16 cellular contexts compared by ENCODE assay signal in the genomic region with DNA sequence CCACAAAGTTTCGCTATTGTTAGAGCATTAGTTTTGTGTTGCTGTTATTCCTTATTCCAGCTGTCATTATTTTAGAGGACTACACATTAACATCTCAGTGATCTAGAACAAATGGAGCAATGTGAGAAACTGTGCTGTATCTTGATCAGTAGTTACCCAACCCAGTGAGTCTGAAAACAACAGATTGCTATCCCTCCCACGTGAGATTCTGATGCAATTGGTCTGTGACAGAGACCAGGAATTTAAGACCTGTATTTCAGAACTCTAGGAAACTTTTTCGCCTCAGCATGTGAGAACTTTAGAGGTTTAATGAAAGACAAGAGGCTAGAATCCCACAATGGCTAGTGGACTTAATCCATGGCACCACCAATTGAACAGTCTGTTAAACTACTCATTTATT. TPM values are rescaled to one million over a fixed set of nuclear protein-coding genes. Genes with fewer than 3 reads are reported as not detected.
"Had no signal": no experiment of that assay in that cellular context is flagged by ENCODE, and none has a peak within 500 bp of the region (broad histone marks: within the 10 kb centered on the region; RNA-seq: fewer than 3 reads in every experiment).

No MANE protein-coding gene starts in this region.

- H3K27ac ChIP-seq: epithelial cell of prostate, neutrophil, skin epidermis had no signal

- DNase-seq: activated B cell treated with CpG ODN at 0.5 μM for 24 hours; activated CD4-positive, alpha-beta T cell treated with anti-CD3 and anti-CD28 coated beads, Interleukin-2, amount 10 ng/mL, durations not matched to agents 24 days and 14 days; activated naive CD4-positive, alpha-beta T cell treated with anti-CD3 and anti-CD28 coated beads for 36 hours; central memory CD4-positive, alpha-beta T cell; cortex of kidney; effector CD8-positive, alpha-beta T cell; glutamatergic neuron; immature natural killer cell; left cardiac atrium; naive thymus-derived CD4-positive, alpha-beta T cell; T-cell had no signal

- H3K4me3 ChIP-seq: lung, skin epidermis had no signal

- H3K27me3 ChIP-seq: neutrophil had no signal

- H3K36me3 ChIP-seq: neutrophil had no signal

- H3K9me3 ChIP-seq: neutrophil had no signal

RNA-seq across cellular contexts. Expression of gene CDS1, which starts 35.7 kb away (rescaled TPM):
- total RNA-seq: activated CD4-positive, alpha-beta T cell treated with anti-CD3 and anti-CD28 coated beads, Interleukin-2, amount 10 ng/mL, durations not matched to agents 24 days and 14 days had no signal
- polyA plus RNA-seq: immature natural killer cell had no signal

RNA-seq across cellular contexts. Expression of gene NKX6-1, which starts 48.1 kb away (rescaled TPM):
- total RNA-seq: activated B cell treated with CpG ODN at 0.5 μM for 24 hours; activated CD4-positive, alpha-beta T cell treated with anti-CD3 and anti-CD28 coated beads, Interleukin-2, amount 10 ng/mL, durations not matched to agents 24 days and 14 days; activated naive CD4-positive, alpha-beta T cell treated with anti-CD3 and anti-CD28 coated beads for 36 hours; left cardiac atrium; mononuclear cell; naive thymus-derived CD4-positive, alpha-beta T cell; T-cell had no signal
- polyA plus RNA-seq: immature natural killer cell; naive thymus-derived CD4-positive, alpha-beta T cell had no signal
